Comparison of ENCODE assay signal across 17 cellular contexts in the genomic region with DNA sequence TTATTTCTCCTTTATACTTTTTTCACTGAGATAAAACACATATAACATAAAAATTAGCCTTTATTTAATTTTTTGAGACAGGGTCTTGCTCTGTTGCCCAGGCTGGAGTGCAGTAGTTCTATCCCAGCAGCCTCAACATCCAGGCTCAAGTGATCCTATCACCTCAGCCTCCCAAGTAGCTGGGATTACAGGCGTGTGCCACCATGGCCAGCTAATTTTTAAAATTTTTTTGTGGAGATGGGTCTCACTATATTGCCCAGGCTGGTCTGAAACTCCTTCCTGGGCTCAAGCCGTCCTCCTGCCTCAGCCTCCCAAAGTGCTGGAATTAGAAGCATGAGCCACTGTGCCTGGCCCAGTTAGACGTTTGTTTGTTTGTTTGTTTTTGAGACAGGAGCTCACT.
"Had no signal": no experiment of that assay in that cellular context is flagged by ENCODE, and none has a peak within 500 bp of the region (broad histone marks: within the 10 kb centered on the region; RNA-seq: fewer than 3 reads in every experiment).

No MANE protein-coding gene starts in this region.

- ATAC-seq: effector memory CD8-positive, alpha-beta T cell; gastrocnemius medialis; left lobe of liver; natural killer cell treated with Interleukin-12 subunit alpha and Interleukin-12 subunit beta and Interleukin-15 and Interleukin-18, amount 100 ng/mL, for 72 hours; stimulated activated memory B cell treated with anti-CD40 and anti-IgM and Interleukin-4, amounts not matched to agents 10 μg/mL and 1 μg/mL and 100 μg/mL, for 72 hours; stimulated activated naive CD8-positive, alpha-beta T cell treated with anti-CD3 and anti-CD28 coated beads, Interleukin-15, Interleukin-2, amounts not matched to agents 100 U/mL and 50 U/mL, for 24 hours had no signal

- H3K9me3 ChIP-seq: gastrocnemius medialis, mucosa of descending colon, neutrophil, pancreas, thoracic aorta, tibial nerve, upper lobe of left lung had no signal

- H3K4me3 ChIP-seq: gastrocnemius medialis, lung, mucosa of descending colon, pancreas, thoracic aorta, tibial nerve had no signal

- H3K4me1 ChIP-seq: pancreas had no signal

- DNase-seq: cortex of kidney; effector memory CD8-positive, alpha-beta T cell; gastrocnemius medialis; head of caudate nucleus; mucosa of descending colon; naive B cell; stimulated activated CD4-positive, alpha-beta T cell treated with anti-CD3 and anti-CD28 coated beads, Interleukin-4, amount 100 ng/mL, for 4 hours; stimulated activated naive CD8-positive, alpha-beta T cell treated with anti-CD3 and anti-CD28 coated beads, Interleukin-15, Interleukin-2, amounts not matched to agents 100 U/mL and 50 U/mL, for 24 hours had no signal

- H3K27ac ChIP-seq: gastrocnemius medialis, neutrophil, pancreas, thoracic aorta had no signal

- H3K27me3 ChIP-seq: gastrocnemius medialis, neutrophil, pancreas, tibial nerve, upper lobe of left lung had no signal

- H3K36me3 ChIP-seq: gastrocnemius medialis, neutrophil, pancreas, thoracic aorta, upper lobe of left lung had no signal
